ENCODE assay signal across 23 cellular contexts in genomic region chr18:60794802-60795201, GRCh38.
"Had no signal": no experiment of that assay in that cellular context is flagged by ENCODE, and none has a peak within 500 bp of the region (broad histone marks: within the 10 kb centered on the region; RNA-seq: fewer than 3 reads in every experiment).

No MANE protein-coding gene starts in this region.

- DNase-seq: activated CD4-positive, alpha-beta memory T cell treated with anti-CD3 and anti-CD28 coated beads for 36 hours; activated CD4-positive, alpha-beta T cell treated with anti-CD3 and anti-CD28 coated beads, Interleukin-2, amount 10 ng/mL, durations not matched to agents 7 days and 5 days; activated CD4-positive, CD25-positive, alpha-beta regulatory T cell; activated CD8-positive, alpha-beta memory T cell treated with anti-CD3 and anti-CD28 coated beads for 24 hours; activated effector memory CD4-positive, alpha-beta T cell treated with anti-CD3 and anti-CD28 coated beads, Interleukin-2, amount 50 U/mL, for 16 hours; activated naive CD4-positive, alpha-beta T cell treated with Interleukin-2 at 50 U/mL for 16 hours; activated naive CD8-positive, alpha-beta T cell treated with anti-CD3 and anti-CD28 coated beads, Interleukin-2, amount 50 U/mL, for 24 hours; activated T-cell treated with anti-CD3 and anti-CD28 coated beads, Interleukin-2, amount 50 U/mL, for 4 hours; amniotic stem cell; body of pancreas; central memory CD4-positive, alpha-beta T cell; NCI-H1105 treated with DMSO at 0.1 percent for 48 hours; NCI-H1436 treated with DMSO at 0.1 percent for 48 hours; NCI-H1930; NCI-H2171; NCI-H2227 treated with DMSO at 0.1 percent for 48 hours; NCI-H526 treated with DMSO at 0.1 percent for 48 hours; NCI-H82; NK-92 treated with Interleukin-12 subunit alpha and Interleukin-12 subunit beta, amount 100 ng/mL, for 24 hours; PC-3; SHP77 treated with DMSO at 0.1 percent for 48 hours had no signal

- H3K9me3 ChIP-seq: ascending aorta, body of pancreas had no signal

- ATAC-seq: activated naive CD4-positive, alpha-beta T cell treated with anti-CD3 and anti-CD28 coated beads, Interleukin-2, amount 50 U/mL, for 72 hours; activated naive CD8-positive, alpha-beta T cell treated with anti-CD3 and anti-CD28 coated beads, Interleukin-2, amount 50 U/mL, for 24 hours; activated T-cell treated with anti-CD3 and anti-CD28 coated beads, Interleukin-2, amount 50 U/mL, for 4 hours; body of pancreas; PC-3 had no signal

- H3K27me3 ChIP-seq: ascending aorta, body of pancreas had no signal

- H3K4me1 ChIP-seq: ascending aorta, body of pancreas had no signal

- H3K36me3 ChIP-seq: ascending aorta had no signal

- H3K4me3 ChIP-seq: ascending aorta, body of pancreas had no signal

- H3K27ac ChIP-seq: ascending aorta, body of pancreas had no signal
